In genomic region chr6:28865551-28866341, GRCh38 we compare ENCODE assay signal across 8 cellular contexts. TPM values are rescaled to one million over a fixed set of nuclear protein-coding genes. Genes with fewer than 3 reads are reported as not detected.
A peak's percentile ranks its signal among the peaks of the same experiment; 100 is the strongest.
DNase-seq lines count a peak whose midpoint lies in the region; ATAC-seq and TF ChIP-seq lines count a peak whose summit lies in the region.
"Not testable (repeated sequence)": the region's sequence is repeated elsewhere in the genome, so short reads cannot be mapped to it uniquely, and the experiment has no call there.

No MANE protein-coding gene starts in this region.

- not testable (repeated sequence) for H2AK5ac ChIP-seq in trophoblast cell (ENCODE audit: low read length)

- peak overlapping the region; percentile 73 for H3K4me2 ChIP-seq in trophoblast cell (ENCODE audit: low read length)

- not testable (repeated sequence) for H3K27ac ChIP-seq in iPS DF 6.9 (ENCODE audit: low read length); trophoblast cell (ENCODE audit: low read depth, low read length)
- H3K27ac ChIP-seq in testis, result peak overlapping the region; percentile 89 to 92

- not testable (repeated sequence) for H3K9me3 Mint-ChIP-seq in activated CD4-positive, alpha-beta T cell treated with anti-CD3 and anti-CD28 coated beads for 36 hours (ENCODE audit: low read depth)
- peaks cover 8 to 28% (median 15%) of the 10 kb centered on the region in 5 experiments for H3K9me3 Mint-ChIP-seq in brain

- POLR2A ChIA-PET in activated CD4-positive, alpha-beta T cell treated with anti-CD3 and anti-CD28 coated beads for 36 hours (lab: Charles Lee), result interaction anchor here (0.6 to 2.4 kb wide), 15 partner anchors 9 to 1058 kb away, joined by 3 to 46 read pairs (median 5); a partner anchor contains a TSS

- not testable (repeated sequence) for H3K79me2 ChIP-seq in trophoblast cell (ENCODE audit: control insufficient read depth, insufficient read depth, low read length, poor library complexity)

- not testable (repeated sequence) for H4K12ac ChIP-seq in trophoblast cell (ENCODE audit: low read depth, low read length)

- peaks cover 34% of the 10 kb centered on the region for H3K4me1 Mint-ChIP-seq in activated CD4-positive, alpha-beta T cell treated with anti-CD3 and anti-CD28 coated beads for 36 hours
- H3K4me1 Mint-ChIP-seq in brain, result peaks cover 40% of the 10 kb centered on the region

- peak overlapping the region; percentile 82 for H3K27ac Mint-ChIP-seq in activated CD4-positive, alpha-beta T cell treated with anti-CD3 and anti-CD28 coated beads for 36 hours
- peak overlapping the region; percentile 70 to 98 (median 82) for H3K27ac Mint-ChIP-seq in brain

- not testable (repeated sequence) for H3K79me1 ChIP-seq in trophoblast cell (ENCODE audit: low read length)

- H3K4me3 Mint-ChIP-seq in activated CD4-positive, alpha-beta T cell treated with anti-CD3 and anti-CD28 coated beads for 36 hours, result peak overlapping the region; percentile 74
- peak overlapping the region; percentile 87 to 97 (median 91) for H3K4me3 Mint-ChIP-seq in brain

- H3K4me3 ChIP-seq in Jurkat, Clone E6-1 (ENCODE audit: low read length), result peak overlapping the region; percentile 45
- H3K4me3 ChIP-seq in NT2/D1 (ENCODE audit: insufficient read length, low read depth) (peak overlapping the region; percentile 62), iPS DF 6.9 (ENCODE audit: low read length) (peak overlapping the region; percentile 89; the same call in 1 of the 2 replicates), testis (peak overlapping the region; percentile 55 to 83)
- H3K4me3 ChIP-seq in trophoblast cell (ENCODE audit: low read depth, low read length), result not testable (repeated sequence)

- TF ChIP-seq CTCF in brain (conservative IDR thresholded peaks at IDR 0.05), result not testable (repeated sequence)
- peak in 1 of 3 experiments; percentile 2 for TF ChIP-seq CTCF in testis (IDR thresholded peaks at IDR 0.05)

- H2BK12ac ChIP-seq in trophoblast cell (ENCODE audit: low read length), result not testable (repeated sequence)

- not testable (repeated sequence) for H3K18ac ChIP-seq in trophoblast cell (ENCODE audit: low read length)

- not testable (repeated sequence) for H3K4me1 ChIP-seq in NT2/D1 (ENCODE audit: insufficient read depth, insufficient read length); iPS DF 6.9 (ENCODE audit: control insufficient read depth, insufficient read depth, low read length); trophoblast cell (ENCODE audit: control insufficient read depth in 1 of 2, insufficient read depth in 2 of 2, low read length in 2 of 2); testis

- not testable (repeated sequence) for H3K14ac ChIP-seq in trophoblast cell (ENCODE audit: low read length)

- peak; percentile 39 for TF ChIP-seq POLR2A in testis (IDR thresholded peaks at IDR 0.05)

- H2AFZ ChIP-seq in trophoblast cell (ENCODE audit: insufficient read depth, low read length, poor library complexity), result peak overlapping the region; percentile 95

- H3K23ac ChIP-seq in trophoblast cell (ENCODE audit: low read length), result not testable (repeated sequence)

- H3K9ac ChIP-seq in NT2/D1 (ENCODE audit: insufficient read length, low read depth); trophoblast cell (ENCODE audit: low read length): not testable (repeated sequence)

- CTCF ChIA-PET in activated CD4-positive, alpha-beta T cell treated with anti-CD3 and anti-CD28 coated beads for 36 hours (lab: Charles Lee), result interaction anchor here (0.6 to 7.8 kb wide), 10 partner anchors 11 to 150 kb away, joined by 3 to 69 read pairs (median 4); no protein-coding TSS in a partner anchor

- H2BK120ac ChIP-seq in trophoblast cell (ENCODE audit: insufficient read depth, low read length, poor library complexity), result not testable (repeated sequence)

- H4K91ac ChIP-seq in trophoblast cell (ENCODE audit: low read depth, low read length), result not testable (repeated sequence)

- H3K27me3 Mint-ChIP-seq in activated CD4-positive, alpha-beta T cell treated with anti-CD3 and anti-CD28 coated beads for 36 hours, result not testable (repeated sequence)
- H3K27me3 Mint-ChIP-seq in brain, result peaks cover 19% of the 10 kb centered on the region

- not testable (repeated sequence) for H3K9me3 ChIP-seq in NT2/D1 (ENCODE audit: insufficient read depth, low read length); iPS DF 6.9 (ENCODE audit: control insufficient read depth, insufficient read depth, low read length); trophoblast cell (ENCODE audit: insufficient read depth, low read depth, low read length); testis

- DNase-seq in DMS53 treated with DMSO at 0.1 percent for 48 hours (lab: John Stamatoyannopoulos, UW; ENCODE audit: unreplicated experiment) (peak; percentile 54), trophoblast cell (peak; percentile 79 to 88), testis (peak; percentile 94)
- DNase-seq in Jurkat, Clone E6-1 (ENCODE audit: low read depth, low spot score), result peak; percentile 94
- DNase-seq in NT2/D1 (ENCODE audit: low read depth, low spot score); iPS DF 6.9 (ENCODE audit: low read depth, low spot score): not testable (repeated sequence)
- DNase-seq in activated CD4-positive, alpha-beta T cell treated with anti-CD3 and anti-CD28 coated beads for 36 hours, result peak; percentile 82

- not testable (repeated sequence) for H3K27me3 ChIP-seq in NT2/D1 (ENCODE audit: insufficient read depth, insufficient read length); iPS DF 6.9 (ENCODE audit: control insufficient read depth, insufficient read depth, low read length); trophoblast cell (ENCODE audit: insufficient read depth, low read length); testis

- H4K8ac ChIP-seq in trophoblast cell (ENCODE audit: low read depth, low read length), result not testable (repeated sequence)

- no CpG with 5 or more reads among the region's 23 CpGs for WGBS in iPS DF 6.9 (ENCODE audit: insufficient coverage, insufficient read length)
- WGBS in trophoblast cell (ENCODE audit: extremely low coverage, insufficient coverage, insufficient read length), result no CpG with 5 or more reads among the region's 23 CpGs
- WGBS in testis, 2 donors, result 51 to 58% methylated on average over 23 of the region's 23 CpGs

- H2BK5ac ChIP-seq in trophoblast cell (ENCODE audit: low read depth, low read length, poor library complexity), result not testable (repeated sequence)

- H3K36me3 Mint-ChIP-seq in activated CD4-positive, alpha-beta T cell treated with anti-CD3 and anti-CD28 coated beads for 36 hours (ENCODE audit: low read depth); brain: not testable (repeated sequence)

- not testable (repeated sequence) for H3K36me3 ChIP-seq in NT2/D1 (ENCODE audit: insufficient read depth, insufficient read length, low read length); iPS DF 6.9 (ENCODE audit: control insufficient read depth, insufficient read depth, low read length); trophoblast cell (ENCODE audit: control insufficient read depth in 1 of 2, insufficient read depth in 2 of 2, low read length in 2 of 2); testis (ENCODE audit: low read depth, missing control alignments)

- H3K4ac ChIP-seq in trophoblast cell (ENCODE audit: low read depth, low read length), result not testable (repeated sequence)

- intact Hi-C loops in activated CD4-positive, alpha-beta T cell treated with anti-CD3 and anti-CD28 coated beads for 36 hours (cut with DNase I, micrococcal nuclease), result loop anchor here (1.0 to 10.0 kb wide), 9 partner anchors 19 to 1731 kb away; partner anchors contain the start of gene TRIM27 (in 1 of the 2)
- intact Hi-C loops in testis (cut with DNase I; ENCODE audit: low total_unique reads), result not testable (repeated sequence)

- peak; percentile 28 for ATAC-seq in activated CD4-positive, alpha-beta T cell treated with anti-CD3 and anti-CD28 coated beads for 36 hours

RNA-seq across cellular contexts. Expression of gene TRIM27, which starts 58.0 kb away (rescaled TPM):
- polyA plus RNA-seq in Jurkat, Clone E6-1 (2012; ENCODE audit: insufficient read depth, insufficient read length), result 56.8 TPM
- total RNA-seq in activated CD4-positive, alpha-beta T cell treated with anti-CD3 and anti-CD28 coated beads for 36 hours, result 10 to 100 TPM; 48.5 to 54.6 TPM
- polyA plus RNA-seq in brain (ENCODE audit: insufficient read depth, low read depth, low replicate concordance) (54.7 TPM), testis (ENCODE audit: insufficient read depth, low read depth, low replicate concordance) (29.8 TPM)
- polyA plus RNA-seq in trophoblast cell (2013), result 53.3 and 54.2 TPM in 2 replicates
- 10 to 100 TPM; 61.4 to 81.2 TPM for total RNA-seq in testis
